Comparison of ENCODE assay signal across 8 cellular contexts in genomic region chr1:77282866-77283539, GRCh38. TPM values are rescaled to one million over a fixed set of nuclear protein-coding genes. Genes with fewer than 3 reads are reported as not detected.
DNase-seq lines count a peak whose midpoint lies in the region; ATAC-seq lines count a peak whose summit lies in the region.

No MANE protein-coding gene starts in this region.

- no peaks in the 10 kb centered on the region for H3K36me3 ChIP-seq in BLaER1

- H3K27me3 Mint-ChIP-seq in activated naive CD8-positive, alpha-beta T cell treated with anti-CD3 and anti-CD28 coated beads, Interleukin-2, amount 50 U/mL, for 24 hours, result peaks cover 12% of the 10 kb centered on the region
- peaks cover 5 to 17% (median 6%) of the 10 kb centered on the region in 3 donors for H3K27me3 Mint-ChIP-seq in immature natural killer cell (ENCODE audit: low read depth in 3 of 3)

- peak; percentile 34 for ATAC-seq in activated naive CD8-positive, alpha-beta T cell treated with anti-CD3 and anti-CD28 coated beads, Interleukin-2, amount 50 U/mL, for 24 hours
- ATAC-seq in GM21576 (IDR thresholded peaks at IDR 0.05; ENCODE audit: unreplicated experiment), result no peak

- H3K4me1 Mint-ChIP-seq in activated naive CD8-positive, alpha-beta T cell treated with anti-CD3 and anti-CD28 coated beads, Interleukin-2, amount 50 U/mL, for 24 hours, result peaks cover 22% of the 10 kb centered on the region
- H3K4me1 Mint-ChIP-seq in immature natural killer cell, result peaks cover 37 to 39% of the 10 kb centered on the region in 2 donors

- peaks cover 32% of the 10 kb centered on the region for H3K27me3 ChIP-seq in BLaER1

- H3K4me3 ChIP-seq in BLaER1, result peak overlapping the region; percentile 69

- DNase-seq in NCI-H146 treated with DMSO at 0.1 percent for 48 hours (lab: John Stamatoyannopoulos, UW; ENCODE audit: unreplicated experiment) (peak; percentile 28), immature natural killer cell (no peak), LoVo (ENCODE audit: low spot score) (no peak), NCI-H2029 treated with DMSO at 0.1 percent for 48 hours (lab: John Stamatoyannopoulos, UW) (no peak)
- DNase-seq in activated naive CD8-positive, alpha-beta T cell treated with anti-CD3 and anti-CD28 coated beads, Interleukin-2, amount 50 U/mL, for 24 hours, result peak; percentile 16
- DNase-seq in stimulated activated CD4-positive, alpha-beta T cell treated with anti-CD3 and anti-CD28 coated beads, Interleukin-1b, Interleukin-23, amount 100 ng/mL, for 4 hours (ENCODE audit: low read depth in 2 of 2), result peak; percentile 15 to 18

- H3K9me3 ChIP-seq in BLaER1, result no peaks in the 10 kb centered on the region

- no peaks in the 10 kb centered on the region for H3K9me3 Mint-ChIP-seq in activated naive CD8-positive, alpha-beta T cell treated with anti-CD3 and anti-CD28 coated beads, Interleukin-2, amount 50 U/mL, for 24 hours
- no peaks in the 10 kb centered on the region for H3K9me3 Mint-ChIP-seq in immature natural killer cell

- peaks cover 8% of the 10 kb centered on the region; the same call in 1 of the 2 replicates for H4K20me1 ChIP-seq in BLaER1

- no peak overlapping the region for H3K27ac Mint-ChIP-seq in activated naive CD8-positive, alpha-beta T cell treated with anti-CD3 and anti-CD28 coated beads, Interleukin-2, amount 50 U/mL, for 24 hours
- no peak overlapping the region for H3K27ac Mint-ChIP-seq in immature natural killer cell

- peak overlapping the region; percentile 71 for H3K4me3 Mint-ChIP-seq in activated naive CD8-positive, alpha-beta T cell treated with anti-CD3 and anti-CD28 coated beads, Interleukin-2, amount 50 U/mL, for 24 hours
- peak overlapping the region; percentile 72 to 88 (median 81) for H3K4me3 Mint-ChIP-seq in immature natural killer cell

- H3K9ac ChIP-seq in BLaER1, result no peak overlapping the region

- no peaks in the 10 kb centered on the region for H3K36me3 Mint-ChIP-seq in activated naive CD8-positive, alpha-beta T cell treated with anti-CD3 and anti-CD28 coated beads, Interleukin-2, amount 50 U/mL, for 24 hours (ENCODE audit: low read depth)
- peaks cover 0 to 3% (median 0%) of the 10 kb centered on the region in 3 donors for H3K36me3 Mint-ChIP-seq in immature natural killer cell

- no peak overlapping the region for H3K27ac ChIP-seq in BLaER1

- peak overlapping the region; percentile 96 for H3K4me2 ChIP-seq in BLaER1

- peaks cover 38% of the 10 kb centered on the region for H3K4me1 ChIP-seq in BLaER1

RNA-seq across cellular contexts. Expression of gene AK5, which starts 1.2 kb away (rescaled TPM):
- 10 to 100 TPM in 2 of 3 donors, 1 to 10 TPM in 1; 6.3 to 18.8 (median 13.6) TPM for polyA plus RNA-seq in immature natural killer cell

Comparison
In these comparisons a context has a peak if more than half of its experiments do, and no peak if none do; other contexts are left out.
1. DNase-seq: peak in NCI-H146 treated with DMSO at 0.1 percent for 48 hours (single experiment), activated naive CD8-positive, alpha-beta T cell treated with anti-CD3 and anti-CD28 coated beads, Interleukin-2, amount 50 U/mL, for 24 hours (single experiment) and stimulated activated CD4-positive, alpha-beta T cell treated with anti-CD3 and anti-CD28 coated beads, Interleukin-1b, Interleukin-23, amount 100 ng/mL, for 4 hours (2 of 2); none in immature natural killer cell (0 of 3), LoVo (single experiment) and NCI-H2029 treated with DMSO at 0.1 percent for 48 hours (single experiment).